15 cellular contexts compared by ENCODE assay signal in genomic region chr10:27225011-27225590, GRCh38.
"Had no signal": no experiment of that assay in that cellular context is flagged by ENCODE, and none has a peak within 500 bp of the region (broad histone marks: within the 10 kb centered on the region; RNA-seq: fewer than 3 reads in every experiment).

No MANE protein-coding gene starts in this region.

- H3K4me3 Mint-ChIP-seq: nephron had no signal

- H3K4me1 Mint-ChIP-seq: nephron had no signal

- H3K9me3 Mint-ChIP-seq: activated naive CD8-positive, alpha-beta T cell treated with anti-CD3 and anti-CD28 coated beads, Interleukin-2, amount 10 ng/mL, durations not matched to agents 7 days and 5 days; activated T-helper 2 cell treated with anti-CD3 and anti-CD28 coated beads, Interferon-gamma antibody, Interleukin-2, Interleukin-4, amounts not matched to agents 10 μg/mL and 5 μg/mL and 100 μg/mL, durations not matched to agents 14 hours and 24 hours and 36 hours; nephron had no signal

- H3K9me3 ChIP-seq: breast epithelium, mucosa of descending colon, right lobe of liver, tibial artery, vagina had no signal

- DNase-seq: activated CD4-positive, alpha-beta T cell treated with anti-CD3 and anti-CD28 coated beads, Interleukin-2, amount 50 U/mL, for 4 hours; activated naive CD8-positive, alpha-beta T cell treated with anti-CD3 and anti-CD28 coated beads, Interleukin-2, amount 10 ng/mL, durations not matched to agents 7 days and 5 days; aorta; foreskin melanocyte; head of caudate nucleus; mammary epithelial cell; mucosa of descending colon; occipital lobe; right lobe of liver; tibial artery had no signal

- H3K27me3 Mint-ChIP-seq: activated naive CD8-positive, alpha-beta T cell treated with anti-CD3 and anti-CD28 coated beads, Interleukin-2, amount 10 ng/mL, durations not matched to agents 7 days and 5 days; progenitor cell of endocrine pancreas had no signal

- H3K27ac Mint-ChIP-seq: activated T-helper 2 cell treated with anti-CD3 and anti-CD28 coated beads, Interferon-gamma antibody, Interleukin-2, Interleukin-4, amounts not matched to agents 10 μg/mL and 5 μg/mL and 100 μg/mL, durations not matched to agents 14 hours and 24 hours and 36 hours; nephron; progenitor cell of endocrine pancreas had no signal
